Comparison of ENCODE assay signal across 9 cellular contexts in genomic region chr17:83055911-83056582, GRCh38. TPM values are rescaled to one million over a fixed set of nuclear protein-coding genes. Genes with fewer than 3 reads are reported as not detected.
DNase-seq lines count a peak whose midpoint lies in the region; ATAC-seq and TF ChIP-seq lines count a peak whose summit lies in the region.
"Had no signal": no experiment of that assay in that cellular context is flagged by ENCODE, and none has a peak within 500 bp of the region (broad histone marks: within the 10 kb centered on the region; RNA-seq: fewer than 3 reads in every experiment).

No MANE protein-coding gene starts in this region.

- no peak overlapping the region for H3K4me3 ChIP-seq in stomach

- no peak for TF ChIP-seq POLR2A in stomach (IDR thresholded peaks at IDR 0.05)

- no peak for TF ChIP-seq EP300 in stomach (IDR thresholded peaks at IDR 0.05)

- intact Hi-C loops in stomach (cut with DNase I; ENCODE audit: low total_unique reads) = no loop called here

- peaks cover 14 to 42% (median 32%) of the 10 kb centered on the region in 4 donors for H3K4me1 ChIP-seq in stomach

- WGBS in stomach, 5 donors = 46 to 68% (median 64%) methylated on average over 15 to 16 of the region's 16 CpGs

- H3K27ac ChIP-seq in stomach = peak overlapping the region in 1 of 5 donors; percentile 44

- H3K27me3 ChIP-seq in stomach = no peaks in the 10 kb centered on the region

- peak; percentile 27 for DNase-seq in activated CD4-positive, CD25-positive, alpha-beta regulatory T cell treated with anti-CD3 and anti-CD28 coated beads, Interleukin-2, amount 50 U/mL, for 72 hours
- DNase-seq in SW480 (ENCODE audit: low spot score) (peak; percentile 36), foreskin melanocyte (peak; percentile 11), stomach (peak; percentile 21), NCI-H1105 treated with DMSO at 0.1 percent for 48 hours (lab: John Stamatoyannopoulos, UW) (no peak)
- DNase-seq: NK-92 treated with Interleukin-12 subunit alpha and Interleukin-12 subunit beta, amount 100 ng/mL, for 24 hours had no signal

- no peak for ATAC-seq in activated CD4-positive, CD25-positive, alpha-beta regulatory T cell treated with anti-CD3 and anti-CD28 coated beads, Interleukin-2, amount 50 U/mL, for 24 hours
- ATAC-seq in HG03095 (IDR thresholded peaks at IDR 0.05; ENCODE audit: unreplicated experiment) (no peak), GM18498 (IDR thresholded peaks at IDR 0.05; ENCODE audit: unreplicated experiment) (no peak)

- TF ChIP-seq CTCF in stomach (IDR thresholded peaks at IDR 0.05) = no peak

- no peaks in the 10 kb centered on the region for H3K36me3 ChIP-seq in stomach

- H3K9me3 ChIP-seq in stomach = no peaks in the 10 kb centered on the region

RNA-seq across cellular contexts. Expression of gene METRNL, which starts 23.4 kb away (rescaled TPM):
- 100 to 1,000 TPM in 2 of 5 donors, 10 to 100 TPM in 3; 25.7 to 452 (median 55.4) TPM for total RNA-seq in stomach
- polyA plus RNA-seq in stomach = 10 to 100 TPM; 29.3 to 49.1 (median 35.9) TPM
